Comparison of ENCODE assay signal across 8 cellular contexts in genomic region chr1:185170291-185170848, GRCh38. TPM values are rescaled to one million over a fixed set of nuclear protein-coding genes. Genes with fewer than 3 reads are reported as not detected.
A peak's percentile ranks its signal among the peaks of the same experiment; 100 is the strongest.
DNase-seq lines count a peak whose midpoint lies in the region; ATAC-seq and TF ChIP-seq lines count a peak whose summit lies in the region.

No MANE protein-coding gene starts in this region.

- H3K4me3 ChIP-seq in fibroblast of mammary gland (ENCODE audit: control insufficient read depth, low read depth, low read length) = no peak overlapping the region

- ATAC-seq in GM21423 (IDR thresholded peaks at IDR 0.05; ENCODE audit: unreplicated experiment) (peak; percentile 94), HG03565 (IDR thresholded peaks at IDR 0.05; ENCODE audit: unreplicated experiment) (peak; percentile 79)
- ATAC-seq in activated CD8-positive, alpha-beta T cell treated with anti-CD3 and anti-CD28 coated beads for 36 hours = peak; percentile 95

- no peaks in the 10 kb centered on the region for H3K9me3 Mint-ChIP-seq in activated CD8-positive, alpha-beta T cell treated with anti-CD3 and anti-CD28 coated beads for 36 hours
- no peaks in the 10 kb centered on the region for H3K9me3 Mint-ChIP-seq in nephron

- POLR2A ChIA-PET in activated CD8-positive, alpha-beta T cell treated with anti-CD3 and anti-CD28 coated beads for 36 hours (lab: Charles Lee) = interaction anchor here (1.3 to 1.5 kb wide), 3 partner anchors 13 to 416 kb away, joined by 3 to 5 read pairs (median 3); partner anchors contain the start of genes EDEM3, SWT1 and TRMT1L

- DNase-seq in EL = peak; percentile 66
- DNase-seq in NCI-H524 treated with DMSO at 0.1 percent for 48 hours (lab: John Stamatoyannopoulos, UW) = peak; percentile 12
- DNase-seq in activated CD8-positive, alpha-beta T cell treated with anti-CD3 and anti-CD28 coated beads for 36 hours = peak; percentile 59
- DNase-seq in fibroblast of mammary gland (ENCODE audit: low read depth) = peak; percentile 72
- no peak for DNase-seq in T1000 (lab: John Stamatoyannopoulos, UW)

- peak; percentile 80 for TF ChIP-seq CTCF in activated CD8-positive, alpha-beta T cell treated with anti-CD3 and anti-CD28 coated beads for 36 hours (IDR thresholded peaks at IDR 0.05)
- TF ChIP-seq CTCF in fibroblast of mammary gland (conservative IDR thresholded peaks at IDR 0.05; ENCODE audit: control insufficient read depth, insufficient read depth, low read depth, low read length) (peak; percentile 78), nephron (IDR thresholded peaks at IDR 0.05; ENCODE audit: unreplicated experiment in 3 of 3) (peak; percentile 64 to 88 (median 69))

- CTCF ChIA-PET in activated CD8-positive, alpha-beta T cell treated with anti-CD3 and anti-CD28 coated beads for 36 hours (lab: Charles Lee) = interaction anchor here (0.6 to 3.5 kb wide), 83 partner anchors 9 to 734 kb away, joined by 3 to 71 read pairs (median 4); partner anchors contain the start of genes NIBAN1, RNF2, SWT1 and TRMT1L

- H3K4me3 Mint-ChIP-seq in activated CD8-positive, alpha-beta T cell treated with anti-CD3 and anti-CD28 coated beads for 36 hours = no peak overlapping the region
- H3K4me3 Mint-ChIP-seq in nephron = peak overlapping the region; percentile 14 to 52 (median 34)

- peak overlapping the region; percentile 64 for H3K27ac Mint-ChIP-seq in activated CD8-positive, alpha-beta T cell treated with anti-CD3 and anti-CD28 coated beads for 36 hours
- peak overlapping the region in 1 of 3 experiments; percentile 40 for H3K27ac Mint-ChIP-seq in nephron

- no peaks in the 10 kb centered on the region for H3K36me3 Mint-ChIP-seq in activated CD8-positive, alpha-beta T cell treated with anti-CD3 and anti-CD28 coated beads for 36 hours (ENCODE audit: low read depth)
- peaks cover 34% of the 10 kb centered on the region for H3K36me3 Mint-ChIP-seq in nephron (ENCODE audit: low read depth)

- H3K4me1 Mint-ChIP-seq in activated CD8-positive, alpha-beta T cell treated with anti-CD3 and anti-CD28 coated beads for 36 hours (ENCODE audit: low read depth) = peaks cover 4% of the 10 kb centered on the region
- no peaks in the 10 kb centered on the region for H3K4me1 Mint-ChIP-seq in nephron

- intact Hi-C loops in activated CD8-positive, alpha-beta T cell treated with anti-CD3 and anti-CD28 coated beads for 36 hours (cut with micrococcal nuclease) = loop anchor here (2.0 to 10.0 kb wide), 2 partner anchors 186 to 364 kb away; no protein-coding TSS in a partner anchor

- no peaks in the 10 kb centered on the region for H3K27me3 Mint-ChIP-seq in activated CD8-positive, alpha-beta T cell treated with anti-CD3 and anti-CD28 coated beads for 36 hours
- no peaks in the 10 kb centered on the region for H3K27me3 Mint-ChIP-seq in nephron (ENCODE audit: low read depth)

RNA-seq across cellular contexts. Expression of gene SWT1, which starts 13.4 kb away (rescaled TPM):
- total RNA-seq in activated CD8-positive, alpha-beta T cell treated with anti-CD3 and anti-CD28 coated beads for 36 hours = 1 to 10 TPM; 1.8 to 2.5 TPM

RNA-seq across cellular contexts. Expression of gene TRMT1L, which starts 13.6 kb away (rescaled TPM):
- 10 to 100 TPM; 25.6 TPM for total RNA-seq in activated CD8-positive, alpha-beta T cell treated with anti-CD3 and anti-CD28 coated beads for 36 hours
